Comparison of ENCODE assay signal across 15 cellular contexts in genomic region chr19:2970201-2970838, GRCh38. TPM values are rescaled to one million over a fixed set of nuclear protein-coding genes. Genes with fewer than 3 reads are reported as not detected.
DNase-seq lines count a peak whose midpoint lies in the region; ATAC-seq and TF ChIP-seq lines count a peak whose summit lies in the region.
"Had no signal": no experiment of that assay in that cellular context is flagged by ENCODE, and none has a peak within 500 bp of the region (broad histone marks: within the 10 kb centered on the region; RNA-seq: fewer than 3 reads in every experiment).

No MANE protein-coding gene starts in this region.

- H2AFZ ChIP-seq in OCI-LY7 (ENCODE audit: low read length) = no peak overlapping the region; the same call in 1 of the 2 replicates

- TF ChIP-seq CTCF in DOHH2 (IDR thresholded peaks at IDR 0.05; ENCODE audit: low read depth, low read length, poor library complexity, severe bottlenecking) (no peak), OCI-LY7 (conservative IDR thresholded peaks at IDR 0.05; ENCODE audit: low read length) (no peak), gastroesophageal sphincter (IDR thresholded peaks at IDR 0.05) (no peak), psoas muscle (IDR thresholded peaks at IDR 0.05) (no peak)

- no peaks in the 10 kb centered on the region for H3K27me3 ChIP-seq in DOHH2 (ENCODE audit: control insufficient read depth, low read length)
- H3K27me3 ChIP-seq in gastroesophageal sphincter = no peaks in the 10 kb centered on the region
- no peaks in the 10 kb centered on the region for H3K27me3 ChIP-seq in psoas muscle (ENCODE audit: insufficient read depth in 3 of 3, low read length in 2 of 3)

- intact Hi-C loops in OCI-LY7 (cut with micrococcal nuclease; ENCODE audit: unreplicated experiment) = no loop called here
- intact Hi-C loops in psoas muscle (cut with DNase I) = loop anchor here in 1 of 2 donors (5.0 kb wide), 1 partner anchor 137 kb away; no protein-coding TSS in a partner anchor

- H3K79me2 ChIP-seq in DOHH2 (ENCODE audit: control insufficient read depth, low read length) (no peaks in the 10 kb centered on the region), OCI-LY7 (ENCODE audit: insufficient read depth, low read depth, low read length) (no peaks in the 10 kb centered on the region)

- DNase-seq in OCI-LY7 (ENCODE audit: low spot score) (no peak), psoas muscle (no peak), pons (ENCODE audit: low spot score) (no peak), putamen (ENCODE audit: low spot score) (no peak)
- DNase-seq: activated CD4-positive, alpha-beta T cell treated with anti-CD3 and anti-CD28 coated beads, Interleukin-2, amount 10 ng/mL, durations not matched to agents 7 days and 5 days; activated T-cell treated with anti-CD3 and anti-CD28 coated beads, Interleukin-2, amount 50 U/mL, for 48 hours; effector CD4-positive, alpha-beta T cell; NCI-H1092 treated with DMSO at 0.1 percent for 48 hours; NCI-H524; RPMI8226; T1000 had no signal

- H3K27ac ChIP-seq in DOHH2 (ENCODE audit: low read depth, low read length) (peak overlapping the region; percentile 95), OCI-LY7 (ENCODE audit: low read depth, low read length, poor library complexity, severe bottlenecking) (peak overlapping the region; percentile 98), gastroesophageal sphincter (peak overlapping the region; percentile 82 to 88 (median 85)), psoas muscle (peak overlapping the region; percentile 72)

- no TSS peak for BruUV-seq in OCI-LY7 (replicated peaks; lab: Mats Ljungman, UMichigan)

- H3K36me3 ChIP-seq in DOHH2 (ENCODE audit: control insufficient read depth, low read length) = no peaks in the 10 kb centered on the region
- H3K36me3 ChIP-seq in OCI-LY7 (ENCODE audit: insufficient read depth, low read length) = peaks cover 4% of the 10 kb centered on the region; the same call in 1 of the 2 replicates
- H3K36me3 ChIP-seq in gastroesophageal sphincter = no peaks in the 10 kb centered on the region
- H3K36me3 ChIP-seq in psoas muscle (ENCODE audit: insufficient read depth in 1 of 2, low read depth in 1 of 2) = no peaks in the 10 kb centered on the region

- TF ChIP-seq EP300 in gastroesophageal sphincter (IDR thresholded peaks at IDR 0.05) = no peak

- H3K9me3 ChIP-seq in DOHH2 (ENCODE audit: control insufficient read depth, insufficient read depth, low read length) (no peaks in the 10 kb centered on the region), OCI-LY7 (ENCODE audit: low read length) (peaks cover 15% of the 10 kb centered on the region; the same call in 1 of the 2 replicates), gastroesophageal sphincter (no peaks in the 10 kb centered on the region), psoas muscle (no peaks in the 10 kb centered on the region)

- H3K9me2 ChIP-seq in DOHH2 (replicated peaks; ENCODE audit: control insufficient read depth, low read length) = no peaks in the 10 kb centered on the region
- no peaks in the 10 kb centered on the region for H3K9me2 ChIP-seq in OCI-LY7 (ENCODE audit: insufficient read depth, low read length)

- TF ChIP-seq POLR2A in gastroesophageal sphincter (IDR thresholded peaks at IDR 0.05) = no peak

- H3K4me1 ChIP-seq in DOHH2 (ENCODE audit: control insufficient read depth, low read length) (peaks cover 85% of the 10 kb centered on the region), OCI-LY7 (ENCODE audit: insufficient read depth, low read length, poor library complexity, severe bottlenecking) (peaks cover 79% of the 10 kb centered on the region), gastroesophageal sphincter (peaks cover 0 to 73% (median 45%) of the 10 kb centered on the region in 3 donors), psoas muscle (peaks cover 5% of the 10 kb centered on the region)

- CTCF ChIA-PET in OCI-LY7 (lab: Charles Lee; ENCODE audit: unreplicated experiment) = no interaction called here

- 70 to 81% methylated on average over 3 to 7 of the region's 9 CpGs for WGBS in gastroesophageal sphincter (ENCODE audit: low coverage in 1 of 2), 2 donors
- 71 to 80% (median 77%) methylated on average over 9 of the region's 9 CpGs for WGBS in psoas muscle, 3 donors

- POLR2A ChIA-PET in OCI-LY7 (lab: Charles Lee) = interaction anchor here (0.6 to 1.7 kb wide), 6 partner anchors 65 to 881 kb away, joined by 3 to 5 read pairs (median 4); no protein-coding TSS in a partner anchor

- H3K4me2 ChIP-seq in DOHH2 (ENCODE audit: low read length) (peak overlapping the region; percentile 45), OCI-LY7 (ENCODE audit: low read length) (peak overlapping the region; percentile 5; the same call in 1 of the 2 replicates)

- ATAC-seq in gastroesophageal sphincter = peak; percentile 35
- ATAC-seq in psoas muscle = no peak
- no peak for ATAC-seq in HG02623 (IDR thresholded peaks at IDR 0.05; ENCODE audit: unreplicated experiment)
- ATAC-seq in GM21723 (IDR thresholded peaks at IDR 0.05; ENCODE audit: unreplicated experiment) = no peak

- no peaks in the 10 kb centered on the region for H4K20me1 ChIP-seq in DOHH2 (ENCODE audit: control insufficient read depth, insufficient read depth, low read depth, low read length)
- H4K20me1 ChIP-seq in OCI-LY7 (ENCODE audit: insufficient read depth, low read length) = no peaks in the 10 kb centered on the region

- H3F3A ChIP-seq in DOHH2 (ENCODE audit: control insufficient read depth, insufficient read depth) = peaks cover 24% of the 10 kb centered on the region

- no peak overlapping the region; the same call in none of the 2 replicates for H3K4me3 ChIP-seq in DOHH2 (ENCODE audit: low read length)
- H3K4me3 ChIP-seq in OCI-LY7 (ENCODE audit: low read depth, low read length, poor library complexity, severe bottlenecking) = no peak overlapping the region
- no peak overlapping the region for H3K4me3 ChIP-seq in gastroesophageal sphincter
- no peak overlapping the region for H3K4me3 ChIP-seq in psoas muscle

RNA-seq across cellular contexts. Expression of gene TLE6, which starts 7.0 kb away (rescaled TPM):
- total RNA-seq in OCI-LY7 (2014; rRNA removed; shearing (Covaris generic)) = 15.9 and 16.4 TPM in 2 replicates
- total RNA-seq in OCI-LY7 (2022) (21.5 and 23.0 TPM in 2 replicates), gastroesophageal sphincter (under 1 TPM in 3 of 4 donors, not detected in 1; 0.19 to 0.64 (median 0.40) TPM), psoas muscle (under 1 TPM in 3 of 4 donors, not detected in 1; 0.50 to 0.89 (median 0.68) TPM)
- 1 to 10 TPM in 2 of 3 donors, under 1 TPM in 1; 0.96 to 2.2 (median 1.5) TPM for polyA plus RNA-seq in psoas muscle

RNA-seq across cellular contexts. Expression of gene ZNF77, which starts 25.5 kb away (rescaled TPM):
- total RNA-seq in OCI-LY7 (2014; rRNA removed; shearing (Covaris generic)) = 4.8 and 5.4 TPM in 2 replicates
- total RNA-seq in OCI-LY7 (2022) = 6.8 TPM in 2 replicates
- 1 to 10 TPM; 2.2 to 6.8 (median 3.4) TPM for total RNA-seq in gastroesophageal sphincter
- 1 to 10 TPM; 1.3 to 2.4 (median 1.3) TPM for total RNA-seq in psoas muscle
- 1 to 10 TPM in 2 of 3 donors, under 1 TPM in 1; 0.84 to 1.9 (median 1.6) TPM for polyA plus RNA-seq in psoas muscle

RNA-seq across cellular contexts. Expression of gene TLE2, which starts 58.8 kb away (rescaled TPM):
- 1.6 and 1.7 TPM in 2 replicates for total RNA-seq in OCI-LY7 (2014; rRNA removed; shearing (Covaris generic))
- total RNA-seq in OCI-LY7 (2022) (1.1 and 1.2 TPM in 2 replicates), gastroesophageal sphincter (10 to 100 TPM; 27.1 to 46.1 (median 34.4) TPM), psoas muscle (10 to 100 TPM; 28.6 to 42.5 (median 36.1) TPM)
- 10 to 100 TPM; 23.5 to 35.1 (median 31.8) TPM for polyA plus RNA-seq in psoas muscle

Comparison
In these comparisons a context has a peak if more than half of its experiments do, and no peak if none do; other contexts are left out.
1. RNA of gene TLE6, which starts 7.0 kb away (total RNA-seq): 15.9 to 23.0 TPM in OCI-LY7; 0.50 to 0.89 TPM in psoas muscle and 0.19 to 0.64 TPM in gastroesophageal sphincter; every median in the first group is over 4 times any median in the second.
2. RNA of gene TLE2, which starts 58.8 kb away (total RNA-seq): 27.1 to 46.1 TPM in gastroesophageal sphincter and 28.6 to 42.5 TPM in psoas muscle; 1.1 to 1.7 TPM in OCI-LY7; every median in the first group is over 10 times any median in the second.
3. Peak in every context shown above with its lines, with median percentiles within 50 percentile points of each other: H3K27ac ChIP-seq.